In the genomic region with DNA sequence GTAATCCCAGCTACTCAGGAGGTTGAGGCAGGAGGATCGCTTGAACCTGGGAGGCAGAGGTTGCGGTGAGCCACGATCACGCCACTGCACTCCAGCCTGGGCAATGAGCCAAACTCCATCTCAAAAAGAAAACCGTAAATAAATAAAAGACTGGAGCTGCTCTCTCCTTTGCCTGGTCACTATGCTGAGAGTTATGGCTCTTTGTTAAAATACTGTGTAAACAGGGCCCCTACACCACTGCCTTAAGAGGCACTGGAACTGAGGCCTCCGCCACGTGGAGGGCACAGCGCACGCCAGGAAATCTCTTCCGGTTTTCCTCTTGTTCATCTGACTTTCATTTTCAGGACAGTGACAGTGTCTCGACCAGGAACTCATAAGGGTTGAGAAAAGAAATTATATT, we compare ENCODE assay signal across 21 cellular contexts.
DNase-seq lines count a peak whose midpoint lies in the region; ATAC-seq, FAIRE-seq and TF ChIP-seq lines count a peak whose summit lies in the region.
"Had no signal": no experiment of that assay in that cellular context is flagged by ENCODE, and none has a peak within 500 bp of the region (broad histone marks: within the 10 kb centered on the region; RNA-seq: fewer than 3 reads in every experiment).

No MANE protein-coding gene starts in this region.

- H3K9ac ChIP-seq in neural progenitor cell = no peak overlapping the region

- peaks cover 13% of the 10 kb centered on the region for H3K4me1 ChIP-seq in neural progenitor cell
- H3K4me1 ChIP-seq: esophagus muscularis mucosa had no signal

- no peaks in the 10 kb centered on the region for H3K27me3 ChIP-seq in neural progenitor cell
- H3K27me3 ChIP-seq: esophagus muscularis mucosa had no signal

- H3K4me1 Mint-ChIP-seq in neural progenitor cell = peaks cover 14% of the 10 kb centered on the region

- H3K9me3 Mint-ChIP-seq in neural progenitor cell = no peaks in the 10 kb centered on the region
- H3K9me3 Mint-ChIP-seq: CD4-positive, alpha-beta T cell had no signal

- H3K4me3 Mint-ChIP-seq in neural progenitor cell = no peak overlapping the region
- H3K4me3 Mint-ChIP-seq: CD4-positive, alpha-beta T cell had no signal

- H3K4me2 ChIP-seq in neural progenitor cell = no peak overlapping the region

- DNase-seq in H4 (ENCODE audit: low spot score) (peak; percentile 49), NCI-H2107 (lab: John Stamatoyannopoulos, UW) (peak; percentile 56), SHP77 (lab: John Stamatoyannopoulos, UW) (peak; percentile 42 to 58), neural progenitor cell (ENCODE audit: low spot score) (no peak), putamen (ENCODE audit: low spot score) (no peak), H54 (ENCODE audit: insufficient read length, low spot score) (no peak)
- DNase-seq: activated naive CD4-positive, alpha-beta T cell treated with anti-CD3 and anti-CD28 coated beads, Interleukin-2, amount 50 U/mL, for 16 hours; activated T-cell treated with anti-CD3 and anti-CD28 coated beads, Interleukin-2, amount 50 U/mL, for 48 hours; aorta; CD4-positive, alpha-beta T cell; effector CD4-positive, alpha-beta T cell; left ventricle myocardium superior; NK-92 treated with Interleukin-12 subunit alpha and Interleukin-12 subunit beta, amount 100 ng/mL, for 24 hours; right cardiac atrium; stimulated activated CD4-positive, alpha-beta T cell treated with anti-CD3 and anti-CD28 coated beads, Interleukin-15, amount 100 ng/mL, for 24 hours; T1000 had no signal

- peaks cover 7% of the 10 kb centered on the region for H3K27me3 Mint-ChIP-seq in neural progenitor cell (ENCODE audit: insufficient read depth, low read depth)

- no peaks in the 10 kb centered on the region for H4K20me1 ChIP-seq in neural progenitor cell (ENCODE audit: low read depth)

- no peak for ATAC-seq in GM21576 (IDR thresholded peaks at IDR 0.05; ENCODE audit: unreplicated experiment)
- ATAC-seq in HG02870 (IDR thresholded peaks at IDR 0.05; ENCODE audit: unreplicated experiment) = no peak
- ATAC-seq: activated CD4-positive, CD25-positive, alpha-beta regulatory T cell treated with anti-CD3 and anti-CD28 coated beads, Interleukin-2, amount 50 U/mL, for 24 hours; left ventricle myocardium superior; right cardiac atrium had no signal

- H3F3A ChIP-seq in neural progenitor cell (ENCODE audit: low read depth) = peaks cover 23% of the 10 kb centered on the region

- no peaks in the 10 kb centered on the region for H3K79me2 ChIP-seq in neural progenitor cell (ENCODE audit: low read depth)

- peak overlapping the region; percentile 1 for H3K27ac Mint-ChIP-seq in neural progenitor cell
- H3K27ac Mint-ChIP-seq: CD4-positive, alpha-beta T cell had no signal

- no peak overlapping the region for H2AFZ ChIP-seq in neural progenitor cell (replicated peaks)

- H3K36me3 Mint-ChIP-seq in neural progenitor cell = no peaks in the 10 kb centered on the region

- H3K9me3 ChIP-seq in neural progenitor cell (ENCODE audit: low read depth) = no peaks in the 10 kb centered on the region
- H3K9me3 ChIP-seq: esophagus muscularis mucosa had no signal

- no peaks in the 10 kb centered on the region for H3K36me3 ChIP-seq in neural progenitor cell
- H3K36me3 ChIP-seq: esophagus muscularis mucosa had no signal

- FAIRE-seq in H54 (lab: Jason Lieb, UNC) = no peak
- FAIRE-seq: HTR-8/SVneo had no signal

- H3K4me3 ChIP-seq in neural progenitor cell = no peak overlapping the region
- H3K4me3 ChIP-seq: esophagus muscularis mucosa had no signal

- no peak for TF ChIP-seq CTCF in neural progenitor cell (IDR thresholded peaks at IDR 0.05)

- H3K27ac ChIP-seq in neural progenitor cell = no peak overlapping the region
- H3K27ac ChIP-seq: esophagus muscularis mucosa had no signal

- no peak for TF ChIP-seq POLR2A in H54 (IDR thresholded peaks at IDR 0.05; ENCODE audit: low read depth, low read length)

Comparison
In these comparisons a context has a peak if more than half of its experiments do, and no peak if none do; other contexts are left out.
1. DNase-seq: peak in H4 (single experiment), NCI-H2107 (single experiment) and SHP77 (2 of 2); none in neural progenitor cell (single experiment), putamen (single experiment) and H54 (single experiment).